Comparison of ENCODE assay signal across 17 cellular contexts in genomic region chr22:37947142-37947795, GRCh38. TPM values are rescaled to one million over a fixed set of nuclear protein-coding genes. Genes with fewer than 3 reads are reported as not detected.
DNase-seq lines count a peak whose midpoint lies in the region; ATAC-seq, FAIRE-seq and TF ChIP-seq lines count a peak whose summit lies in the region.
"Not testable (repeated sequence)": the region's sequence is repeated elsewhere in the genome, so short reads cannot be mapped to it uniquely, and the experiment has no call there.
"Had no signal": no experiment of that assay in that cellular context is flagged by ENCODE, and none has a peak within 500 bp of the region (broad histone marks: within the 10 kb centered on the region; RNA-seq: fewer than 3 reads in every experiment).

No MANE protein-coding gene starts in this region.

- H3K27ac Mint-ChIP-seq in activated naive CD8-positive, alpha-beta T cell = peak overlapping the region; percentile 11
- peak overlapping the region; percentile 88 for H3K27ac Mint-ChIP-seq in neural crest cell (ENCODE audit: unreplicated experiment)

- not testable (repeated sequence) for TF ChIP-seq EP300 in H1 (IDR thresholded peaks at IDR 0.05; ENCODE audit: borderline replicate concordance in 1 of 2, low read depth in 2 of 2, low read length in 2 of 2); HepG2 (IDR thresholded peaks at IDR 0.05; ENCODE audit: low read depth in 2 of 2, low read length in 2 of 2); HepG2 (CRISPR knock-in tag; IDR thresholded peaks at IDR 0.05; ENCODE audit: borderline replicate concordance)

- not testable (repeated sequence) for TF ChIP-seq POLR2A in H1 (IDR thresholded peaks at IDR 0.05; ENCODE audit: control extremely low read depth in 1 of 2, low read depth in 2 of 2, low read length in 2 of 2); HepG2 (IDR thresholded peaks at IDR 0.05; ENCODE audit: insufficient read depth in 1 of 2, low read depth in 2 of 2, low read length in 2 of 2)

- not testable (repeated sequence) for H3K36me3 ChIP-seq in H1 (ENCODE audit: control insufficient read depth in 2 of 4, insufficient read depth in 4 of 4, low read length in 3 of 4); HepG2 (replicated peaks in 1 of 2; ENCODE audit: control insufficient read depth in 1 of 2, insufficient read depth in 2 of 2, low read length in 2 of 2)
- peaks cover 13% of the 10 kb centered on the region for H3K36me3 ChIP-seq in osteoblast (ENCODE audit: insufficient read depth, low read length)

- H3K9ac ChIP-seq in H1 (replicated peaks in 1 of 4; ENCODE audit: extremely low read depth in 1 of 4, low read depth in 3 of 4, low read length in 3 of 4); HepG2 (ENCODE audit: insufficient read depth, low read depth, low read length): not testable (repeated sequence)

- not testable (repeated sequence) for DNase-seq in RWPE1 (ENCODE audit: low spot score); H1 (ENCODE audit: low read depth in 1 of 2, low spot score in 2 of 2); HepG2 (ENCODE audit: low spot score); neural crest cell (ENCODE audit: low read depth, low spot score); urothelium cell line (ENCODE audit: low spot score)
- DNase-seq in Right ventricle myocardium inferior (ENCODE audit: missing footprints) (peak; percentile 59), osteoblast (ENCODE audit: insufficient read length, low spot score, missing footprints) (peak; percentile 13)

- H2BK5ac ChIP-seq in H1 (ENCODE audit: low read depth, low read length) = not testable (repeated sequence)

- H3K79me2 ChIP-seq in H1 (ENCODE audit: control insufficient read depth in 1 of 2, insufficient read depth in 2 of 2, low read length in 2 of 2); HepG2 (ENCODE audit: insufficient read depth, low read length); osteoblast (ENCODE audit: insufficient read depth, low read length): not testable (repeated sequence)

- H3K27me3 ChIP-seq in H1 (replicated peaks in 1 of 4; ENCODE audit: control insufficient read depth in 3 of 4, extremely low read depth in 1 of 4, insufficient read depth in 3 of 4, low read length in 3 of 4); HepG2 (ENCODE audit: control insufficient read depth in 1 of 2, insufficient read depth in 2 of 2, low read length in 2 of 2); osteoblast (ENCODE audit: insufficient read depth, low read length): not testable (repeated sequence)

- intact Hi-C loops in Right ventricle myocardium inferior (cut with DNase I); HepG2 (cut with micrococcal nuclease; ENCODE audit: unreplicated experiment): not testable (repeated sequence)

- H3K27ac ChIP-seq in RWPE1 = peak overlapping the region; percentile 14; the same call in 1 of the 2 replicates
- not testable (repeated sequence) for H3K27ac ChIP-seq in H1 (ENCODE audit: low read depth, low read length); HepG2 (ENCODE audit: extremely low read length, insufficient read depth, low read length); osteoblast (ENCODE audit: low read depth, low read length)

- BruUV-seq in HepG2 (replicated peaks; lab: Mats Ljungman, UMichigan) = not testable (repeated sequence)

- POLR2A ChIA-PET in RWPE1 (lab: Yijun Ruan, JAX; ENCODE audit: low non-redundant PET) = not testable (repeated sequence)
- POLR2A ChIA-PET in H1 (lab: Charles Lee; ENCODE audit: partially characterized antibody) (interaction anchor here (0.7 to 1.1 kb wide), 4 partner anchors 10 to 113 kb away, joined by 3 to 5 read pairs (median 4); no protein-coding TSS in a partner anchor), HepG2 (lab: Yijun Ruan, JAX) (interaction anchor here (1.0 kb wide), 1 partner anchor 28 kb away, joined by 4 read pairs; no protein-coding TSS in a partner anchor)

- not testable (repeated sequence) for H3K18ac ChIP-seq in H1 (ENCODE audit: extremely low read depth, low read length)

- H4K8ac ChIP-seq in H1 (ENCODE audit: extremely low read depth, insufficient read depth, low read length) = peak overlapping the region; percentile 25; the same call in 1 of the 2 replicates

- H3K4me3 Mint-ChIP-seq in activated naive CD8-positive, alpha-beta T cell; neural crest cell: not testable (repeated sequence)

- H3K36me3 Mint-ChIP-seq in activated naive CD8-positive, alpha-beta T cell; neural crest cell (ENCODE audit: low read depth): not testable (repeated sequence)

- not testable (repeated sequence) for FAIRE-seq in H1 (lab: Jason Lieb, UNC); HepG2 (lab: Jason Lieb, UNC)
- FAIRE-seq in urothelium cell line (lab: Jason Lieb, UNC) = peak; percentile 72

- H2BK12ac ChIP-seq in H1 (ENCODE audit: low read depth, low read length) = not testable (repeated sequence)

- H2BK15ac ChIP-seq in H1 (ENCODE audit: low read length) = not testable (repeated sequence)

- not testable (repeated sequence) for TF ChIP-seq CTCF in RWPE1 (conservative IDR thresholded peaks at IDR 0.05; ENCODE audit: low read depth); H1 (IDR thresholded peaks at IDR 0.05; ENCODE audit: control extremely low read depth in 1 of 3, insufficient read depth in 1 of 3, low read depth in 1 of 3, low read length in 3 of 3); HepG2 (CRISPR knock-in tag; IDR thresholded peaks at IDR 0.05); neural crest cell (conservative IDR thresholded peaks at IDR 0.05); osteoblast (IDR thresholded peaks at IDR 0.05; ENCODE audit: extremely low read depth, low read depth, low read length)

- H4K20me1 ChIP-seq in H1 (replicated peaks in 1 of 2; ENCODE audit: control insufficient read depth in 1 of 2, insufficient read depth in 2 of 2, low read length in 2 of 2); HepG2 (ENCODE audit: insufficient read depth, low read length); osteoblast (ENCODE audit: insufficient read depth, low read length): not testable (repeated sequence)

- not testable (repeated sequence) for H3K27me3 Mint-ChIP-seq in activated naive CD8-positive, alpha-beta T cell; neural crest cell (ENCODE audit: low read depth)

- H4K5ac ChIP-seq in H1 (ENCODE audit: insufficient read length, low read depth, low read length) = not testable (repeated sequence)

- not testable (repeated sequence) for H3K9me3 Mint-ChIP-seq in activated naive CD8-positive, alpha-beta T cell (ENCODE audit: low read depth); neural crest cell

- CTCF ChIA-PET in RWPE1 (lab: Yijun Ruan, JAX); HepG2 (lab: Yijun Ruan, JAX; ENCODE audit: low intra/inter-chr PET ratio, low total read pairs): not testable (repeated sequence)
- CTCF ChIA-PET in H1 (lab: Charles Lee; ENCODE audit: partially characterized antibody) = interaction anchor here (0.7 to 2.2 kb wide), 6 partner anchors 10 to 65 kb away, joined by 3 to 10 read pairs (median 5); no protein-coding TSS in a partner anchor

- 88% methylated on average over 13 of the region's 14 CpGs; no CpG with 5 or more reads in 1 of the 2 experiments for WGBS in H1 (ENCODE audit: extremely low coverage in 1 of 2, insufficient coverage in 1 of 2, insufficient read length in 1 of 2, insufficient replicate concordance in 2 of 2, low coverage in 1 of 2, low lambda C conversion rate in 2 of 2, missing lambda C conversion rate in 1 of 2), 2 experiments
- WGBS in HepG2 (ENCODE audit: low lambda C conversion rate) = 83% methylated on average over 14 of the region's 14 CpGs

- H3K4me2 ChIP-seq in H1 (ENCODE audit: insufficient read depth in 1 of 2, low read depth in 2 of 2, low read length in 2 of 2); HepG2 (ENCODE audit: low read depth, low read length); osteoblast (ENCODE audit: insufficient read depth, low read length): not testable (repeated sequence)

- not testable (repeated sequence) for H3K79me1 ChIP-seq in H1 (ENCODE audit: low read depth, low read length)

- H3K4me1 Mint-ChIP-seq in activated naive CD8-positive, alpha-beta T cell (ENCODE audit: low read depth); neural crest cell: not testable (repeated sequence)

- H4K91ac ChIP-seq in H1 (replicated peaks; ENCODE audit: insufficient read length, low read length) = not testable (repeated sequence)

- H3K56ac ChIP-seq in H1 (replicated peaks; ENCODE audit: insufficient read length, low read depth, low read length) = not testable (repeated sequence)

- H2BK20ac ChIP-seq in H1 (ENCODE audit: low read length) = not testable (repeated sequence)

- not testable (repeated sequence) for H3K9me3 ChIP-seq in H1 (ENCODE audit: insufficient read depth in 2 of 2, low read depth in 1 of 2, low read length in 1 of 2); HepG2 (ENCODE audit: low read length); osteoblast (ENCODE audit: low read depth, low read length)

- H2AFZ ChIP-seq in H1 (ENCODE audit: low read length); HepG2 (ENCODE audit: low read length); osteoblast (ENCODE audit: low read length): not testable (repeated sequence)

- H3K4ac ChIP-seq in H1 (replicated peaks; ENCODE audit: insufficient read length, low read depth, low read length) = not testable (repeated sequence)

- H3K23me2 ChIP-seq in H1 (ENCODE audit: low read depth, low read length) = not testable (repeated sequence)

- ATAC-seq in Right ventricle myocardium inferior, HepG2: not testable (repeated sequence)

- H3K23ac ChIP-seq in H1 (ENCODE audit: insufficient read length) = not testable (repeated sequence)

- H3K4me3 ChIP-seq in H1 (ENCODE audit: extremely low read depth in 1 of 4, insufficient read depth in 2 of 4, low read depth in 3 of 4, low read length in 4 of 4); HepG2 (replicated peaks in 1 of 3; ENCODE audit: insufficient read depth in 1 of 3, low read depth in 2 of 3, low read length in 3 of 3); osteoblast (ENCODE audit: insufficient read depth, low read length): not testable (repeated sequence)

- not testable (repeated sequence) for TF ChIP-seq RAD21 in H1 (IDR thresholded peaks at IDR 0.05 in 1 of 2, conservative IDR thresholded peaks at IDR 0.05 in 1 of 2; ENCODE audit: low read depth in 2 of 2, low read length in 2 of 2); HepG2 (CRISPR knock-in tag; IDR thresholded peaks at IDR 0.05)

- not testable (repeated sequence) for H2BK120ac ChIP-seq in H1 (replicated peaks; ENCODE audit: low read depth, low read length)

- in situ Hi-C loops in HepG2 (cut with HindIII; ENCODE audit: extremely low pct_ligation_motif_present, low pct_unique_long_range_greater_than_20kb) = not testable (repeated sequence)

- not testable (repeated sequence) for H2AK5ac ChIP-seq in H1 (ENCODE audit: low read depth, low read length)

- H3K4me1 ChIP-seq in H1 (replicated peaks in 1 of 4; ENCODE audit: control insufficient read depth in 3 of 4, insufficient read depth in 4 of 4, low read length in 3 of 4); osteoblast (ENCODE audit: insufficient read depth, low read length): not testable (repeated sequence)
- peaks cover 20% of the 10 kb centered on the region for H3K4me1 ChIP-seq in HepG2 (ENCODE audit: insufficient read depth, low read length)

- not testable (repeated sequence) for H3K14ac ChIP-seq in H1 (ENCODE audit: insufficient read length)

RNA-seq across cellular contexts. Expression of gene C22orf23, which starts 6.1 kb away (rescaled TPM):
- 0.21 and 0.54 TPM in 2 replicates for total RNA-seq in H1 (2021; fragmentation: NEBNext Ultra II Directional; extraction: Animal tissue kit (Norgen Biotek cat#: 25700))
- 0.50 and 0.71 TPM in 2 replicates for polyA plus RNA-seq in H1 (2011; rRNA removed)
- polyA plus RNA-seq in H1 (2011; cell fraction: cytosol; rRNA removed) = 0.62 TPM
- 0.90 TPM for polyA plus RNA-seq in H1 (2011; cell fraction: nucleus; rRNA removed)
- 0.70 to 0.97 TPM (median 0.76 TPM) in 4 replicates for polyA plus RNA-seq in H1 (2012, experiment 1 of 2)
- 0.70 TPM for polyA plus RNA-seq in H1 (2012, experiment 2 of 2)
- 0.59 TPM for polyA plus RNA-seq in H1 (2013, experiment 1 of 2)
- polyA plus RNA-seq in H1 (2013, experiment 2 of 2) = 0.77 TPM
- polyA minus RNA-seq in H1 (2011; rRNA and poly(A)+ RNA removed) = 0.28 and 0.51 TPM in 2 replicates
- not detected for polyA minus RNA-seq in H1 (2011; cell fraction: cytosol; rRNA and poly(A)+ RNA removed)
- not detected for polyA minus RNA-seq in H1 (2011; cell fraction: nucleus; rRNA and poly(A)+ RNA removed)
- 0.68 TPM for total RNA-seq in Right ventricle myocardium inferior
- total RNA-seq in HepG2 (2016; rRNA removed; fragmentation: Illumina TruSeq; extraction: Trizol) = 0.24 and 0.32 TPM in 2 replicates
- total RNA-seq in HepG2 (2016; cell fraction: cytosol; rRNA removed; fragmentation: Illumina TruSeq; extraction: Trizol; ENCODE audit: low read depth) = 0.40 and 0.44 TPM in 2 replicates
- 0.22 and 0.28 TPM in 2 replicates for total RNA-seq in HepG2 (2016; cell fraction: insoluble cytoplasmic fraction; rRNA removed; fragmentation: Illumina TruSeq; extraction: Trizol)
- 0.68 and 1.1 TPM in 2 replicates for total RNA-seq in HepG2 (2016; cell fraction: membrane; rRNA removed; fragmentation: Illumina TruSeq; extraction: Trizol)
- total RNA-seq in HepG2 (2016; cell fraction: nucleus; rRNA removed; fragmentation: Illumina TruSeq; extraction: Trizol) = 0.50 TPM in 2 replicates
- polyA plus RNA-seq in HepG2 (2011; rRNA removed) = 0.21 and 0.24 TPM in 2 replicates
- polyA plus RNA-seq in HepG2 (2011; cell fraction: cytosol; rRNA removed) = 0.13 and 0.25 TPM in 2 replicates
- 0.34 and 0.45 TPM in 2 replicates for polyA plus RNA-seq in HepG2 (2011; cell fraction: nucleus; rRNA removed)
- polyA plus RNA-seq in HepG2 (2012) = 0.21 and 0.31 TPM in 2 replicates
- polyA plus RNA-seq in HepG2 (2016; cell fraction: cytosol; fragmentation: Illumina TruSeq; extraction: Trizol; ENCODE audit: low read depth) = 0.36 and 0.62 TPM in 2 replicates
- 0.39 and 0.41 TPM in 2 replicates for polyA plus RNA-seq in HepG2 (2016; cell fraction: insoluble cytoplasmic fraction; fragmentation: Illumina TruSeq; extraction: Trizol; ENCODE audit: low read depth)
- 0.43 and 0.85 TPM in 2 replicates for polyA plus RNA-seq in HepG2 (2016; cell fraction: membrane; fragmentation: Illumina TruSeq; extraction: Trizol; ENCODE audit: low read depth)
- polyA plus RNA-seq in HepG2 (2016; cell fraction: nucleus; fragmentation: Illumina TruSeq; extraction: Trizol; ENCODE audit: insufficient read depth, low read depth) = 0.55 TPM in 1 of 2 replicates, not detected in the other
- polyA minus RNA-seq in HepG2 (2011; rRNA and poly(A)+ RNA removed; ENCODE audit: low replicate concordance) = 0.21 and 0.34 TPM in 2 replicates
- polyA minus RNA-seq in HepG2 (2011; cell fraction: cytosol; rRNA and poly(A)+ RNA removed) = not detected in 2 replicates
- polyA minus RNA-seq in HepG2 (2011; cell fraction: nucleus; rRNA and poly(A)+ RNA removed) = 0.77 TPM in 1 of 2 replicates, not detected in the other
- 0.79 and 1.5 TPM in 2 replicates for total RNA-seq in neural crest cell
- total RNA-seq in osteoblast = 0.29 and 0.72 TPM in 2 replicates
- total RNA-seq: CD4-positive, alpha-beta memory T cell; CD4-positive, CD25-positive, alpha-beta regulatory T cell; G401 had no signal
- polyA plus RNA-seq: CD14-positive monocyte; CD4-positive, alpha-beta memory T cell; CD4-positive, CD25-positive, alpha-beta regulatory T cell; CD8-positive, alpha-beta memory T cell had no signal

RNA-seq across cellular contexts. Expression of gene POLR2F, which starts 6.2 kb away (rescaled TPM):
- 150 and 160 TPM in 2 replicates for total RNA-seq in H1 (2021; fragmentation: NEBNext Ultra II Directional; extraction: Animal tissue kit (Norgen Biotek cat#: 25700))
- 176 and 193 TPM in 2 replicates for polyA plus RNA-seq in H1 (2011; rRNA removed)
- 218 TPM for polyA plus RNA-seq in H1 (2011; cell fraction: cytosol; rRNA removed)
- 122 TPM for polyA plus RNA-seq in H1 (2011; cell fraction: nucleus; rRNA removed)
- polyA plus RNA-seq in H1 (2012, experiment 1 of 2) = 205 to 242 TPM (median 231 TPM) in 4 replicates
- 111 TPM for polyA plus RNA-seq in H1 (2012, experiment 2 of 2)
- polyA plus RNA-seq in H1 (2013, experiment 1 of 2) = 192 TPM
- polyA plus RNA-seq in H1 (2013, experiment 2 of 2) = 197 TPM
- 15.5 and 27.1 TPM in 2 replicates for polyA minus RNA-seq in H1 (2011; rRNA and poly(A)+ RNA removed)
- 61.7 TPM for polyA minus RNA-seq in H1 (2011; cell fraction: cytosol; rRNA and poly(A)+ RNA removed)
- 25.0 TPM for polyA minus RNA-seq in H1 (2011; cell fraction: nucleus; rRNA and poly(A)+ RNA removed)
- 88.8 TPM for total RNA-seq in Right ventricle myocardium inferior
- total RNA-seq in HepG2 (2016; rRNA removed; fragmentation: Illumina TruSeq; extraction: Trizol) = 135 and 147 TPM in 2 replicates
- 107 and 130 TPM in 2 replicates for total RNA-seq in HepG2 (2016; cell fraction: cytosol; rRNA removed; fragmentation: Illumina TruSeq; extraction: Trizol; ENCODE audit: low read depth)
- 141 and 150 TPM in 2 replicates for total RNA-seq in HepG2 (2016; cell fraction: insoluble cytoplasmic fraction; rRNA removed; fragmentation: Illumina TruSeq; extraction: Trizol)
- total RNA-seq in HepG2 (2016; cell fraction: membrane; rRNA removed; fragmentation: Illumina TruSeq; extraction: Trizol) = 184 and 188 TPM in 2 replicates
- 49.0 and 50.7 TPM in 2 replicates for total RNA-seq in HepG2 (2016; cell fraction: nucleus; rRNA removed; fragmentation: Illumina TruSeq; extraction: Trizol)
- polyA plus RNA-seq in HepG2 (2011; rRNA removed) = 136 and 158 TPM in 2 replicates
- polyA plus RNA-seq in HepG2 (2011; cell fraction: cytosol; rRNA removed) = 155 and 221 TPM in 2 replicates
- polyA plus RNA-seq in HepG2 (2011; cell fraction: nucleus; rRNA removed) = 72.1 and 83.3 TPM in 2 replicates
- polyA plus RNA-seq in HepG2 (2012) = 135 and 152 TPM in 2 replicates
- polyA plus RNA-seq in HepG2 (2016; cell fraction: cytosol; fragmentation: Illumina TruSeq; extraction: Trizol; ENCODE audit: low read depth) = 196 and 219 TPM in 2 replicates
- polyA plus RNA-seq in HepG2 (2016; cell fraction: insoluble cytoplasmic fraction; fragmentation: Illumina TruSeq; extraction: Trizol; ENCODE audit: low read depth) = 220 TPM in 2 replicates
- polyA plus RNA-seq in HepG2 (2016; cell fraction: membrane; fragmentation: Illumina TruSeq; extraction: Trizol; ENCODE audit: low read depth) = 238 and 251 TPM in 2 replicates
- 117 and 120 TPM in 2 replicates for polyA plus RNA-seq in HepG2 (2016; cell fraction: nucleus; fragmentation: Illumina TruSeq; extraction: Trizol; ENCODE audit: insufficient read depth, low read depth)
- 30.1 and 40.6 TPM in 2 replicates for polyA minus RNA-seq in HepG2 (2011; rRNA and poly(A)+ RNA removed; ENCODE audit: low replicate concordance)
- 33.1 TPM in 2 replicates for polyA minus RNA-seq in HepG2 (2011; cell fraction: cytosol; rRNA and poly(A)+ RNA removed)
- 14.9 and 15.7 TPM in 2 replicates for polyA minus RNA-seq in HepG2 (2011; cell fraction: nucleus; rRNA and poly(A)+ RNA removed)
- 137 and 143 TPM in 2 replicates for total RNA-seq in neural crest cell
- total RNA-seq in osteoblast = 14.8 and 18.6 TPM in 2 replicates

RNA-seq across cellular contexts. Expression of gene SOX10, which starts 37.1 kb away (rescaled TPM):
- 2.7 and 3.3 TPM in 2 replicates for total RNA-seq in H1 (2021; fragmentation: NEBNext Ultra II Directional; extraction: Animal tissue kit (Norgen Biotek cat#: 25700))
- 2.7 and 3.8 TPM in 2 replicates for polyA plus RNA-seq in H1 (2011; rRNA removed)
- polyA plus RNA-seq in H1 (2011; cell fraction: cytosol; rRNA removed) = 2.0 TPM
- 3.6 TPM for polyA plus RNA-seq in H1 (2011; cell fraction: nucleus; rRNA removed)
- 2.3 to 3.8 TPM (median 2.9 TPM) in 4 replicates for polyA plus RNA-seq in H1 (2012, experiment 1 of 2)
- polyA plus RNA-seq in H1 (2012, experiment 2 of 2) = 2.9 TPM
- 2.0 TPM for polyA plus RNA-seq in H1 (2013, experiment 1 of 2)
- polyA plus RNA-seq in H1 (2013, experiment 2 of 2) = 1.9 TPM
- polyA minus RNA-seq in H1 (2011; rRNA and poly(A)+ RNA removed) = 1.4 and 1.8 TPM in 2 replicates
- 4.4 TPM for polyA minus RNA-seq in H1 (2011; cell fraction: cytosol; rRNA and poly(A)+ RNA removed)
- 4.6 TPM for polyA minus RNA-seq in H1 (2011; cell fraction: nucleus; rRNA and poly(A)+ RNA removed)
- total RNA-seq in Right ventricle myocardium inferior = 1.9 TPM
- not detected in 2 replicates for total RNA-seq in HepG2 (2016; rRNA removed; fragmentation: Illumina TruSeq; extraction: Trizol)
- total RNA-seq in HepG2 (2016; cell fraction: cytosol; rRNA removed; fragmentation: Illumina TruSeq; extraction: Trizol; ENCODE audit: low read depth) = not detected in 2 replicates
- total RNA-seq in HepG2 (2016; cell fraction: insoluble cytoplasmic fraction; rRNA removed; fragmentation: Illumina TruSeq; extraction: Trizol) = not detected in 2 replicates
- total RNA-seq in HepG2 (2016; cell fraction: membrane; rRNA removed; fragmentation: Illumina TruSeq; extraction: Trizol) = not detected in 2 replicates
- not detected in 2 replicates for total RNA-seq in HepG2 (2016; cell fraction: nucleus; rRNA removed; fragmentation: Illumina TruSeq; extraction: Trizol)
- not detected in 2 replicates for polyA plus RNA-seq in HepG2 (2011; rRNA removed)
- not detected in 2 replicates for polyA plus RNA-seq in HepG2 (2011; cell fraction: cytosol; rRNA removed)
- polyA plus RNA-seq in HepG2 (2011; cell fraction: nucleus; rRNA removed) = not detected in 2 replicates
- polyA plus RNA-seq in HepG2 (2012) = 0.04 TPM in 1 of 2 replicates, not detected in the other
- not detected in 2 replicates for polyA plus RNA-seq in HepG2 (2016; cell fraction: cytosol; fragmentation: Illumina TruSeq; extraction: Trizol; ENCODE audit: low read depth)
- not detected in 2 replicates for polyA plus RNA-seq in HepG2 (2016; cell fraction: insoluble cytoplasmic fraction; fragmentation: Illumina TruSeq; extraction: Trizol; ENCODE audit: low read depth)
- not detected in 2 replicates for polyA plus RNA-seq in HepG2 (2016; cell fraction: membrane; fragmentation: Illumina TruSeq; extraction: Trizol; ENCODE audit: low read depth)
- polyA plus RNA-seq in HepG2 (2016; cell fraction: nucleus; fragmentation: Illumina TruSeq; extraction: Trizol; ENCODE audit: insufficient read depth, low read depth) = not detected in 2 replicates
- not detected in 2 replicates for polyA minus RNA-seq in HepG2 (2011; rRNA and poly(A)+ RNA removed; ENCODE audit: low replicate concordance)
- polyA minus RNA-seq in HepG2 (2011; cell fraction: cytosol; rRNA and poly(A)+ RNA removed) = not detected in 2 replicates
- polyA minus RNA-seq in HepG2 (2011; cell fraction: nucleus; rRNA and poly(A)+ RNA removed) = not detected in 2 replicates
- total RNA-seq in neural crest cell = 279 and 293 TPM in 2 replicates
- total RNA-seq in osteoblast = not detected in 2 replicates
- total RNA-seq: A673; CD4-positive, alpha-beta memory T cell; CD4-positive, CD25-positive, alpha-beta regulatory T cell; CD8-positive, alpha-beta memory T cell; Daoy; G401; GM12878 had no signal
- polyA plus RNA-seq: AG04450; CD14-positive monocyte; CD4-positive, alpha-beta memory T cell; CD4-positive, CD25-positive, alpha-beta regulatory T cell; CD8-positive, alpha-beta memory T cell had no signal

RNA-seq across cellular contexts. Expression of gene MICALL1, which starts 41.2 kb away (rescaled TPM):
- total RNA-seq in H1 (2021; fragmentation: NEBNext Ultra II Directional; extraction: Animal tissue kit (Norgen Biotek cat#: 25700)) = 25.8 and 32.1 TPM in 2 replicates
- polyA plus RNA-seq in H1 (2011; rRNA removed) (17.7 and 23.4 TPM in 2 replicates), HepG2 (2011; rRNA removed) (7.6 and 10.2 TPM in 2 replicates)
- 14.9 TPM for polyA plus RNA-seq in H1 (2011; cell fraction: cytosol; rRNA removed)
- 22.0 TPM for polyA plus RNA-seq in H1 (2011; cell fraction: nucleus; rRNA removed)
- 15.6 to 22.2 TPM (median 20.4 TPM) in 4 replicates for polyA plus RNA-seq in H1 (2012, experiment 1 of 2)
- polyA plus RNA-seq in H1 (2012, experiment 2 of 2) = 17.6 TPM
- polyA plus RNA-seq in H1 (2013, experiment 1 of 2) = 14.6 TPM
- 15.0 TPM for polyA plus RNA-seq in H1 (2013, experiment 2 of 2)
- 19.8 and 22.6 TPM in 2 replicates for polyA minus RNA-seq in H1 (2011; rRNA and poly(A)+ RNA removed)
- 31.2 TPM for polyA minus RNA-seq in H1 (2011; cell fraction: cytosol; rRNA and poly(A)+ RNA removed)
- polyA minus RNA-seq in H1 (2011; cell fraction: nucleus; rRNA and poly(A)+ RNA removed) = 15.0 TPM
- total RNA-seq in Right ventricle myocardium inferior (19.4 TPM), HepG2 (2016; rRNA removed; fragmentation: Illumina TruSeq; extraction: Trizol) (10.2 and 10.6 TPM in 2 replicates), neural crest cell (49.1 and 54.4 TPM in 2 replicates), osteoblast (29.5 and 36.9 TPM in 2 replicates)
- 3.4 and 3.8 TPM in 2 replicates for total RNA-seq in HepG2 (2016; cell fraction: cytosol; rRNA removed; fragmentation: Illumina TruSeq; extraction: Trizol; ENCODE audit: low read depth)
- 9.0 and 10.7 TPM in 2 replicates for total RNA-seq in HepG2 (2016; cell fraction: insoluble cytoplasmic fraction; rRNA removed; fragmentation: Illumina TruSeq; extraction: Trizol)
- 13.1 and 14.5 TPM in 2 replicates for total RNA-seq in HepG2 (2016; cell fraction: membrane; rRNA removed; fragmentation: Illumina TruSeq; extraction: Trizol)
- 7.8 and 8.7 TPM in 2 replicates for total RNA-seq in HepG2 (2016; cell fraction: nucleus; rRNA removed; fragmentation: Illumina TruSeq; extraction: Trizol)
- polyA plus RNA-seq in HepG2 (2011; cell fraction: cytosol; rRNA removed) = 6.7 and 7.5 TPM in 2 replicates
- polyA plus RNA-seq in HepG2 (2011; cell fraction: nucleus; rRNA removed) = 20.3 and 21.4 TPM in 2 replicates
- polyA plus RNA-seq in HepG2 (2012) = 6.6 and 10.9 TPM in 2 replicates
- polyA plus RNA-seq in HepG2 (2016; cell fraction: cytosol; fragmentation: Illumina TruSeq; extraction: Trizol; ENCODE audit: low read depth) = 4.2 and 4.5 TPM in 2 replicates
- 11.5 and 15.1 TPM in 2 replicates for polyA plus RNA-seq in HepG2 (2016; cell fraction: insoluble cytoplasmic fraction; fragmentation: Illumina TruSeq; extraction: Trizol; ENCODE audit: low read depth)
- 12.2 and 15.3 TPM in 2 replicates for polyA plus RNA-seq in HepG2 (2016; cell fraction: membrane; fragmentation: Illumina TruSeq; extraction: Trizol; ENCODE audit: low read depth)
- 14.0 and 21.3 TPM in 2 replicates for polyA plus RNA-seq in HepG2 (2016; cell fraction: nucleus; fragmentation: Illumina TruSeq; extraction: Trizol; ENCODE audit: insufficient read depth, low read depth)
- 20.1 and 35.6 TPM in 2 replicates for polyA minus RNA-seq in HepG2 (2011; rRNA and poly(A)+ RNA removed; ENCODE audit: low replicate concordance)
- polyA minus RNA-seq in HepG2 (2011; cell fraction: cytosol; rRNA and poly(A)+ RNA removed) = 11.8 and 17.0 TPM in 2 replicates
- 8.9 and 10.7 TPM in 2 replicates for polyA minus RNA-seq in HepG2 (2011; cell fraction: nucleus; rRNA and poly(A)+ RNA removed)

Comparison
In these comparisons a context has a peak if more than half of its experiments do, and no peak if none do; other contexts are left out.
1. RNA of gene SOX10, which starts 37.1 kb away (total RNA-seq): 279 to 293 TPM in neural crest cell; 2.7 to 3.3 TPM in H1, 1.9 TPM in Right ventricle myocardium inferior (single experiment), not detected in HepG2 and not detected in osteoblast; every median in the first group is over 10 times any median in the second.